ENCODE assay signal across 8 cellular contexts in the genomic region with DNA sequence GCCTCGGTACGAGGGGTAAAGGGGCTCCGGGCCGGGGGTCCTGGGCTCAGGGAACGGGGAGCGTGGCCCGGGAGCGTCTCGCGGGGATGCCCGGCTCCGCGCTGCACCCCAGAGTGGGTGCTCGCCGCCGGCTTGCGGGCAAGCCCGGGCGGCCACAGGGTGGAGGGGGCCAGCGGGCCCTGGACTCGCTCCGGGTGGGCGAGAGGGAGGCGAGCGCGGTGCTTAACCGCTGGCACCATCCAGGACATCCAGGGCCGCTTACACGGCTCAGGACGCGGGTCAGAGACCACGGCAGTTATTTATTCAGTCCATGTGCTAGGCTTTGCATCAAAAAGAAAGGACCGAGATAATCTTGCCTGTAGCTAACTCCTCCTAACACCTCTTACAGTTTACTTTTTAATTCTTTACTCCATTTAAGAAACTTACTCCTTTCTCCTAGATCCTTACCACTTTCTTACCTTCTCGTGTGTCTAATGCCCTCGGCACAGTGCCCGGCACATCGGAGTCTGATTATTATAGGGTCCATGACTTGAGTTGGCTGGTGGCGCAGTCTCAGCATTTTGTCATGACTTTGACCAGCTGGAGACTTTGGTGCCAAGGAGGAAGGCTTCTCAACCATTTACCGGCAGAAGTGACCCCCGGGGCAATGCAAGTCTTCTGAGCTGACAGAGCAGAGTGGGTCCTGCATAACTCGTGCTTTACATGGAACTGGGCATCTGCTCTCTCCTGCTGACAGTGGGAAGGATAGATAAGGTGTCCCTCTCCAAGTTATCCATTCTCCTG. TPM values are rescaled to one million over a fixed set of nuclear protein-coding genes. Genes with fewer than 3 reads are reported as not detected.
DNase-seq lines count a peak whose midpoint lies in the region; ATAC-seq and TF ChIP-seq lines count a peak whose summit lies in the region.

No MANE protein-coding gene starts in this region.

- H3K27ac ChIP-seq in DND-41 (ENCODE audit: low read length) (peak overlapping the region; percentile 68), mesendoderm (ENCODE audit: low read depth, low read length) (no peak overlapping the region), aorta (ENCODE audit: low read depth in 1 of 2, low read length in 2 of 2) (peak overlapping the region; percentile 32 to 74)

- H3K79me1 ChIP-seq in mesendoderm (ENCODE audit: low read length), result no peaks in the 10 kb centered on the region

- no peak overlapping the region for H2BK5ac ChIP-seq in mesendoderm (ENCODE audit: low read length)

- H2AFZ ChIP-seq in DND-41 (ENCODE audit: low read depth, low read length), result peak overlapping the region; percentile 97

- TF ChIP-seq CTCF in DND-41 (IDR thresholded peaks at IDR 0.05; ENCODE audit: borderline replicate concordance, extremely low read depth, low read length, poor library complexity, severe bottlenecking) (no peak), NB4 (IDR thresholded peaks at IDR 0.05; ENCODE audit: low read depth, low read length) (no peak), choroid plexus epithelial cell (conservative IDR thresholded peaks at IDR 0.05; ENCODE audit: low read depth, low read length) (no peak)

- peak overlapping the region; percentile 5 for H3K4ac ChIP-seq in mesendoderm (ENCODE audit: low read depth, low read length)

- no peaks in the 10 kb centered on the region; the same call in 1 of the 2 replicates for H3K36me3 ChIP-seq in DND-41 (ENCODE audit: insufficient read depth, low read length)
- H3K36me3 ChIP-seq in mesendoderm (ENCODE audit: control insufficient read depth, insufficient read depth, low read length), result no peaks in the 10 kb centered on the region
- no peaks in the 10 kb centered on the region for H3K36me3 ChIP-seq in aorta (ENCODE audit: control insufficient read depth in 1 of 2, insufficient read depth in 2 of 2, low read length in 1 of 2)

- no peak overlapping the region for H2AK5ac ChIP-seq in mesendoderm (ENCODE audit: low read length)

- H2BK120ac ChIP-seq in mesendoderm (ENCODE audit: low read depth, low read length), result no peak overlapping the region

- peak overlapping the region; percentile 86 for H3K9ac ChIP-seq in DND-41 (ENCODE audit: low read depth, low read length)
- peak overlapping the region; percentile 77 for H3K9ac ChIP-seq in mesendoderm (ENCODE audit: low read length)

- TF ChIP-seq POLR2A in NB4 (IDR thresholded peaks at IDR 0.05; ENCODE audit: extremely low read depth, insufficient read length), result peak; percentile 7

- H4K5ac ChIP-seq in mesendoderm (ENCODE audit: low read length), result no peak overlapping the region

- peak overlapping the region; percentile 74 for H3K4me2 ChIP-seq in DND-41 (ENCODE audit: insufficient read depth, low read length)
- H3K4me2 ChIP-seq in mesendoderm (ENCODE audit: low read length), result peak overlapping the region; percentile 48

- H2BK15ac ChIP-seq in mesendoderm (replicated peaks; ENCODE audit: low read depth), result no peak overlapping the region

- H3K9me3 ChIP-seq in DND-41 (ENCODE audit: insufficient read depth, low read length, severe bottlenecking), result no peaks in the 10 kb centered on the region
- H3K9me3 ChIP-seq in aorta (ENCODE audit: control insufficient read depth, low read length), result no peaks in the 10 kb centered on the region

- in situ Hi-C loops in G401 (cut with HindIII; ENCODE audit: low sequenced_read_pairs), result no loop called here

- intact Hi-C loops in aorta (cut with DNase I), result loop anchor here in 1 of 2 donors (5.0 kb wide), 2 partner anchors 55 to 85 kb away; a partner anchor contains a TSS

- H3K4me3 ChIP-seq in DND-41 (ENCODE audit: low read depth in 1 of 2, low read length in 2 of 2) (peak overlapping the region; percentile 63 to 83), NB4 (ENCODE audit: low read depth, low read length) (peak overlapping the region; percentile 82), choroid plexus epithelial cell (ENCODE audit: low read depth, low read length) (peak overlapping the region; percentile 86), mesendoderm (ENCODE audit: low read length) (peak overlapping the region; percentile 53), aorta (ENCODE audit: low read length in 2 of 2) (peak overlapping the region; percentile 90 to 93)

- peaks cover 14% of the 10 kb centered on the region for H3K79me2 ChIP-seq in DND-41 (ENCODE audit: insufficient read depth, low read length)
- H3K79me2 ChIP-seq in mesendoderm (ENCODE audit: control insufficient read depth, insufficient read depth, low read length), result no peaks in the 10 kb centered on the region

- H3K4me1 ChIP-seq in DND-41 (ENCODE audit: insufficient read depth, low read length), result peaks cover 26% of the 10 kb centered on the region
- H3K4me1 ChIP-seq in mesendoderm (ENCODE audit: control insufficient read depth, low read depth, low read length), result peaks cover 4% of the 10 kb centered on the region
- H3K4me1 ChIP-seq in aorta (ENCODE audit: control insufficient read depth in 1 of 2, insufficient read depth in 2 of 2, low read length in 2 of 2), result peaks cover 0 to 2% of the 10 kb centered on the region in 2 donors

- H4K8ac ChIP-seq in mesendoderm (ENCODE audit: low read depth, low read length), result no peak overlapping the region

- peak overlapping the region; percentile 65 for H3K18ac ChIP-seq in mesendoderm (ENCODE audit: low read length)

- H3K56ac ChIP-seq in mesendoderm (ENCODE audit: low read length), result peak overlapping the region; percentile 92

- DNase-seq in DND-41 (no peak), NB4 (ENCODE audit: low read depth) (peak; percentile 52), choroid plexus epithelial cell (ENCODE audit: low read depth) (peak; percentile 41), mesendoderm (peak; percentile 30), aorta (peak; percentile 55 to 74), G401 (ENCODE audit: low spot score) (no peak)
- DNase-seq in effector CD8-positive, alpha-beta T cell (lab: John Stamatoyannopoulos, UW), result no peak

- no peaks in the 10 kb centered on the region for H4K20me1 ChIP-seq in DND-41 (ENCODE audit: insufficient read depth, low read length)

- no peaks in the 10 kb centered on the region for H3K27me3 ChIP-seq in DND-41 (ENCODE audit: insufficient read depth, low read length, poor library complexity)
- H3K27me3 ChIP-seq in mesendoderm (ENCODE audit: insufficient read depth, low read length, poor library complexity), result peaks cover 2% of the 10 kb centered on the region
- H3K27me3 ChIP-seq in aorta (ENCODE audit: control insufficient read depth in 1 of 2, insufficient read depth in 2 of 2, low read length in 1 of 2), result no peaks in the 10 kb centered on the region

- ATAC-seq in DND-41 (ENCODE audit: insufficient read depth, low read depth) (peak; percentile 1; the same call in 1 of the 3 replicates), GM21576 (IDR thresholded peaks at IDR 0.05; ENCODE audit: unreplicated experiment) (peak; percentile 28), aorta (ENCODE audit: low FRiP score) (no peak)

- no CpG with 5 or more reads among the region's 41 CpGs for WGBS in mesendoderm (ENCODE audit: extremely low coverage, insufficient coverage, low lambda C conversion rate)
- 1 to 2% methylated on average over 31 to 41 of the region's 41 CpGs for WGBS in aorta, 2 donors

- H3K23ac ChIP-seq in mesendoderm (ENCODE audit: low read length), result no peak overlapping the region

RNA-seq across cellular contexts. Expression of a gene that starts 0.4 kb away (rescaled TPM):
- polyA plus RNA-seq in mesendoderm (2013, experiment 1 of 2), result 8.1 TPM
- 8.6 TPM for polyA plus RNA-seq in mesendoderm (2013, experiment 2 of 2)
- 100 to 1,000 TPM in 1 of 2 donors, 10 to 100 TPM in 1; 94.6 to 120 TPM for total RNA-seq in aorta
- polyA plus RNA-seq in aorta, result 10 to 100 TPM; 73.0 to 89.8 TPM
- 64.8 and 85.8 TPM in 2 replicates for total RNA-seq in G401 (2014; rRNA removed; shearing (Covaris generic))

Comparison
In these comparisons a context has a peak if more than half of its experiments do, and no peak if none do; other contexts are left out.
1. DNase-seq: peak in NB4 (single experiment), choroid plexus epithelial cell (single experiment), mesendoderm (single experiment) and aorta (2 of 2); none in DND-41 (single experiment), G401 (single experiment) and effector CD8-positive, alpha-beta T cell (single experiment).
2. Peak in every context shown above with its lines, with median percentiles within 50 percentile points of each other: H3K4me3 ChIP-seq.